1 cellular context compared by ENCODE assay signal in the genomic region with DNA sequence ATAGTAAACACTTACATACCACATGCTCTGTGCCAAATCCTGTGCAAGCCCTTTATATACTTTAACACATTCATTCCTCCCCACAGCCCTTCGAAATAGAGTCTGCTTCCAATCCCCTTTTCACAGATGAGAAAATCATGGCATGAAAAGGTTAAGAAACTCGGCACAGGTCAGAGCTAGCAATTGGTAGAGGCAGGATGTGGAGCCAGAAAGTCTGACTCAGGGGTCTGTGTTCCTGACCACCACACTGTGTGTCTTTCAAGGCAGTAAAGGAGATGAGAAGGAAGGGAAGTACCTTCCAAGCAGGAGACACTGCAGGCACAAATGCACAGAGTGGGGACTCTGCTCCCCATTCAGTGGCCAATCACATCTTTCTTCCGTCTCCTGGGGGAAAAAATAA.
TF ChIP-seq lines count a peak whose summit lies in the region.

No MANE protein-coding gene starts in this region.

TF ChIP-seq in IMR-90, 13 proteins besides CTCF, POLR2A, EP300 and RAD21:
- TF ChIP-seq MXI1 (IDR thresholded peaks at IDR 0.05; ENCODE audit: borderline replicate concordance, low read depth, low read length) (no peak), RFX5 (IDR thresholded peaks at IDR 0.05; ENCODE audit: low read depth, low read length) (no peak), MAFK (IDR thresholded peaks at IDR 0.05; ENCODE audit: low read depth, low read length) (no peak), MAZ (IDR thresholded peaks at IDR 0.05; ENCODE audit: borderline replicate concordance, low read depth, low read length) (no peak), NFE2L2 (IDR thresholded peaks at IDR 0.05; ENCODE audit: low read depth, low read length) (no peak), BHLHE40 (IDR thresholded peaks at IDR 0.05; ENCODE audit: low read depth, low read length) (no peak), FOS (IDR thresholded peaks at IDR 0.05; ENCODE audit: low read depth, low read length) (no peak), USF2 (IDR thresholded peaks at IDR 0.05; ENCODE audit: low read depth, low read length) (no peak), SMC3 (IDR thresholded peaks at IDR 0.05; ENCODE audit: low read depth, low read length) (no peak), CHD1 (IDR thresholded peaks at IDR 0.05; ENCODE audit: low read depth, low read length) (no peak), CEBPB (IDR thresholded peaks at IDR 0.05; ENCODE audit: low read depth, low read length) (no peak), RCOR1 (IDR thresholded peaks at IDR 0.05; ENCODE audit: insufficient replicate concordance, low read length) (no peak)
- TF ChIP-seq, protein P1, sequence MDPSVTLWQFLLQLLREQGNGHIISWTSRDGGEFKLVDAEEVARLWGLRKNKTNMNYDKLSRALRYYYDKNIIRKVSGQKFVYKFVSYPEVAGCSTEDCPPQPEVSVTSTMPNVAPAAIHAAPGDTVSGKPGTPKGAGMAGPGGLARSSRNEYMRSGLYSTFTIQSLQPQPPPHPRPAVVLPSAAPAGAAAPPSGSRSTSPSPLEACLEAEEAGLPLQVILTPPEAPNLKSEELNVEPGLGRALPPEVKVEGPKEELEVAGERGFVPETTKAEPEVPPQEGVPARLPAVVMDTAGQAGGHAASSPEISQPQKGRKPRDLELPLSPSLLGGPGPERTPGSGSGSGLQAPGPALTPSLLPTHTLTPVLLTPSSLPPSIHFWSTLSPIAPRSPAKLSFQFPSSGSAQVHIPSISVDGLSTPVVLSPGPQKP (IDR thresholded peaks at IDR 0.05; ENCODE audit: borderline replicate concordance, low read depth, low read length): no peak
